In the genomic region with DNA sequence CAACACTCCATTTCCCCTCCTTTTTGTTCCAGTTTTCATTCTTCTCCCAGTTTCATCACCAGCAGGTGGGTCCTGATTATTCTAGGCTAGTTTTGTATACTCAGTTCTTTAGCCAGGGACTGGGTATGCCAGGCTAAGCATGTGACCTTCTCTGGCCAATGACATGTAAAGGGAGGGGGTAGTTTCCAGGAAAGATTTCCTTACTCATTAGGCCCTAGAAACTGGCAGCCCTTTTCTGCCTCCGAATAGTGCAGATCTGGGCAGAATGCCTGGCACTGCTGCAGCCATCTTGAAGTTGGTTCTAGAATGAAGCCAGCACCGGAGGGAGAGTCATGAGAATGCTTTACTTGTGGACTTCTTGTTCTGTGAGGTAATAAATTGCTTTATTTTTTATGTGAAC, we compare ENCODE assay signal across 14 cellular contexts.
"Had no signal": no experiment of that assay in that cellular context is flagged by ENCODE, and none has a peak within 500 bp of the region (broad histone marks: within the 10 kb centered on the region; RNA-seq: fewer than 3 reads in every experiment).

No MANE protein-coding gene starts in this region.

- DNase-seq: colonic mucosa; dermis blood vessel endothelial cell; erythroblast; foreskin keratinocyte; kidney; left cardiac atrium; left ventricle myocardium superior; mesendoderm; naive thymus-derived CD4-positive, alpha-beta T cell; small intestine; stimulated activated CD4-positive, alpha-beta T cell treated with anti-CD3 and anti-CD28 coated beads, Interleukin-12 subunit alpha, Interleukin-12 subunit beta, amount 100 ng/mL, for 4 hours; stimulated activated naive CD4-positive, alpha-beta T cell; stomach; transverse colon had no signal

- H3K4me3 Mint-ChIP-seq: naive thymus-derived CD4-positive, alpha-beta T cell had no signal

- H3K27me3 Mint-ChIP-seq: naive thymus-derived CD4-positive, alpha-beta T cell had no signal

- H3K36me3 Mint-ChIP-seq: naive thymus-derived CD4-positive, alpha-beta T cell had no signal

- ATAC-seq: foreskin keratinocyte; left cardiac atrium; left ventricle myocardium superior; naive thymus-derived CD4-positive, alpha-beta T cell had no signal
